8 cellular contexts compared by ENCODE assay signal in the genomic region with DNA sequence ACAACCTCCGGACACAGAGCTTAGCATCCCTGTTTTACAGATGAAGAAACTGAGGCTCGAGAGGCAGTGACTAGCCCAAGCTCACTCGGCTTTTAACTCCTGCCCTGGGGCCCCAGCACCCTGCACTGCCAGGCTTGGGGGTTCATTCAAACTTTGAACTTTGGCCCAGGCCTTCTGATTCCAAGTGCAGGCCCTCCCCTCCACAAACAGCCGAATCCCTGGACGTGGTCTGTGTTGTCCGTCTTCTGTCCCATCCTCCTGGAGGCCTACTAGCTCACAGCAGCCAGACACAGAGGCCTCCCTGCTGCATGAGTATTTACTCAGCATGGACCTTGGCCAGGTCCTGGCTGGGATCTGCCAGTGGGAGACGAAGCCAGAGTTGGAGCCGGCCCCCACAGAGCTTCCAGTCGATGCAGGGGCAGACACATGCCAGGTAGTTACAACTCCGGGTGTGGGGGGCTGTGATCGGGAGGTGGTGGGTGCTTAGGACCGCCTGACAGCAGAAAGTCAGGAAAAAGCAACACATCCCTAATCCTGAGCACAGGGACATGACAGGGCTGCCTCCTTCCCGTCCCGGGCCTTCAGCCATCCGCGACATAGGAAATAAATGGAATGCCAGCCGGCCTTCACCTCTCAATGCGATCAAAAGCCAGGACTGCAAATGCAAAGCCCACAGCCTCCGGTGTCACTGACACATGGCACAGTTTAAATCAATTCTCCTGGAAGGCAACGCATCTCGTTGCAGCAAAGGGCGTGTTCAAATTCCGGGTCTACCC. TPM values are rescaled to one million over a fixed set of nuclear protein-coding genes. Genes with fewer than 3 reads are reported as not detected.
DNase-seq lines count a peak whose midpoint lies in the region; ATAC-seq and TF ChIP-seq lines count a peak whose summit lies in the region.

No MANE protein-coding gene starts in this region.

- 0 out of 2 replicates have a peak, but pooled peaks cover 5% of the 10 kb centered on the region for H3F3A ChIP-seq in Loucy (ENCODE audit: low read depth)

- peak overlapping the region; percentile 81 for H3K4me2 ChIP-seq in Loucy (ENCODE audit: low read depth, low read length, poor library complexity, severe bottlenecking)

- no peaks in the 10 kb centered on the region for H3K9me2 ChIP-seq in Loucy (replicated peaks; ENCODE audit: low read depth, low read length)

- intact Hi-C loops in left colon (cut with DNase I, micrococcal nuclease), result no loop called here

- peaks cover 95% of the 10 kb centered on the region for H3K79me2 ChIP-seq in Loucy (ENCODE audit: insufficient read depth, low read length)

- no peak overlapping the region for H2AFZ ChIP-seq in Loucy (ENCODE audit: low read length)

- H3K4me3 Mint-ChIP-seq in brain, result peak overlapping the region; percentile 56 to 73 (median 72)

- peak overlapping the region; percentile 72 for H3K27ac ChIP-seq in substantia nigra (ENCODE audit: low read depth, low read length, poor library complexity, severe bottlenecking)

- peaks cover 4% of the 10 kb centered on the region for H3K27me3 Mint-ChIP-seq in brain

- TF ChIP-seq CTCF in Loucy (conservative IDR thresholded peaks at IDR 0.05; ENCODE audit: low read length), result no peak
- no peak for TF ChIP-seq CTCF in brain (conservative IDR thresholded peaks at IDR 0.05)

- peak in 1 of 2 donors; percentile 59 for DNase-seq in left colon
- DNase-seq in substantia nigra (lab: John Stamatoyannopoulos, UW), result peak in 9 of 49 donors; percentile 22 to 74 (median 40)
- no peak for DNase-seq in NCI-H1092 (lab: John Stamatoyannopoulos, UW)
- DNase-seq in NCI-H2227 (lab: John Stamatoyannopoulos, UW; ENCODE audit: unreplicated experiment), result no peak
- DNase-seq in occipital lobe (lab: John Stamatoyannopoulos, UW), result no peak

- no peaks in the 10 kb centered on the region for H3K36me3 ChIP-seq in Loucy (ENCODE audit: insufficient read depth, low read length)

- peak; percentile 55 for ATAC-seq in left colon
- ATAC-seq in HG02884 (IDR thresholded peaks at IDR 0.05; ENCODE audit: unreplicated experiment), result no peak

- peak overlapping the region; percentile 79 for H3K4me3 ChIP-seq in Loucy (ENCODE audit: low read length, poor library complexity, severe bottlenecking)

- H3K27ac Mint-ChIP-seq in brain, result peak overlapping the region; percentile 71 to 98 (median 94)

- peaks cover 93% of the 10 kb centered on the region for H3K4me1 ChIP-seq in Loucy (ENCODE audit: insufficient read depth, low read length, poor library complexity, severe bottlenecking)

- H3K9me3 Mint-ChIP-seq in brain, result peaks cover 0 to 4% (median 0%) of the 10 kb centered on the region in 5 experiments

- H4K20me1 ChIP-seq in Loucy (ENCODE audit: insufficient read depth, low read length, poor library complexity, severe bottlenecking), result peaks cover 28% of the 10 kb centered on the region

- peaks cover 96% of the 10 kb centered on the region for H3K4me1 Mint-ChIP-seq in brain

- H3K9ac ChIP-seq in Loucy (ENCODE audit: low read depth, low read length, poor library complexity, severe bottlenecking), result peak overlapping the region; percentile 66

- H3K36me3 Mint-ChIP-seq in brain, result peaks cover 5% of the 10 kb centered on the region

- no peaks in the 10 kb centered on the region for H3K27me3 ChIP-seq in Loucy (ENCODE audit: insufficient read depth, low read length, poor library complexity, severe bottlenecking)

- H3K9me3 ChIP-seq in Loucy (ENCODE audit: insufficient read depth, low read depth, low read length), result no peaks in the 10 kb centered on the region

RNA-seq across cellular contexts. Expression of gene IFFO2, which starts 7.4 kb away (rescaled TPM):
- polyA plus RNA-seq in brain (ENCODE audit: insufficient read depth, low read depth, low replicate concordance), result 5.8 TPM
- total RNA-seq in left colon (10 to 100 TPM in 1 of 2 donors, 1 to 10 TPM in 1; 5.4 to 14.7 TPM), occipital lobe (5.8 TPM)

RNA-seq across cellular contexts. Expression of gene ALDH4A1, which starts 46.7 kb away (rescaled TPM):
- polyA plus RNA-seq in brain (ENCODE audit: insufficient read depth, low read depth, low replicate concordance), result 52.0 TPM
- 1 to 10 TPM; 4.9 to 5.5 TPM for total RNA-seq in left colon
- total RNA-seq in occipital lobe, result 6.4 TPM
